Comparison of ENCODE assay signal across 9 cellular contexts in the genomic region with DNA sequence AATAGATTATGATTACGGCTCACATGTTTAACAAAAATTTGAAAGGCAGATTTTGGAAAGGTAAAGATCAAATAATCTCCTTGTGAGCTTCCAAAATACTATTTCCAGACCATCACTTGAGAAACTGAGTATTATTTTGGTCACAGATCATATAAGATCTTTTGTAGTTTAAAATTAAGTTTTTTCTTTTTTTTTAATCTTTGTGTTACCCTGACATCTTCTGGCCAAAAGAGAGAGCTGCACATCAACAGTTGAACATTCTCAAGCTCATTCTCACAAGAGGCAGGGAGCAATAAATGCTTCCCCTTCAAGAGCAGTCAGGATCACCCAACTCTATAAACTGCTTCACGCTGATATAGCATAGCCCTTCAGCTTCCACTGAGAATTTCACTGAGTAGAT. TPM values are rescaled to one million over a fixed set of nuclear protein-coding genes. Genes with fewer than 3 reads are reported as not detected.
DNase-seq lines count a peak whose midpoint lies in the region; ATAC-seq and TF ChIP-seq lines count a peak whose summit lies in the region.
"Had no signal": no experiment of that assay in that cellular context is flagged by ENCODE, and none has a peak within 500 bp of the region (broad histone marks: within the 10 kb centered on the region; RNA-seq: fewer than 3 reads in every experiment).

No MANE protein-coding gene starts in this region.

- intact Hi-C loops in activated CD4-positive, alpha-beta T cell treated with anti-CD3 and anti-CD28 coated beads, Interleukin-2, amount 10 ng/mL, durations not matched to agents 24 days and 14 days (cut with micrococcal nuclease): loop anchor here (10.0 kb wide), 1 partner anchor 1542 kb away; no protein-coding TSS in a partner anchor

- H3K27me3 ChIP-seq in brain microvascular endothelial cell (replicated peaks): no peaks in the 10 kb centered on the region

- no peak overlapping the region for H3K27ac ChIP-seq in brain microvascular endothelial cell

- no peaks in the 10 kb centered on the region for H3K9me3 Mint-ChIP-seq in nephron
- H3K9me3 Mint-ChIP-seq in activated CD4-positive, alpha-beta T cell treated with anti-CD3 and anti-CD28 coated beads, Interleukin-2, amount 10 ng/mL, durations not matched to agents 24 days and 14 days: no peaks in the 10 kb centered on the region

- H3K36me3 ChIP-seq in brain microvascular endothelial cell (replicated peaks): no peaks in the 10 kb centered on the region

- TF ChIP-seq CTCF in brain microvascular endothelial cell (IDR thresholded peaks at IDR 0.05; ENCODE audit: low read depth, low read length, missing control alignments): peak; percentile 63
- TF ChIP-seq CTCF in nephron (IDR thresholded peaks at IDR 0.05; ENCODE audit: unreplicated experiment in 3 of 3): peak; percentile 57 to 74 (median 62)

- no peak overlapping the region for H3K27ac Mint-ChIP-seq in nephron
- H3K27ac Mint-ChIP-seq in activated CD4-positive, alpha-beta T cell treated with anti-CD3 and anti-CD28 coated beads, Interleukin-2, amount 10 ng/mL, durations not matched to agents 24 days and 14 days: no peak overlapping the region

- no peaks in the 10 kb centered on the region for H3K4me1 Mint-ChIP-seq in nephron
- no peaks in the 10 kb centered on the region for H3K4me1 Mint-ChIP-seq in activated CD4-positive, alpha-beta T cell treated with anti-CD3 and anti-CD28 coated beads, Interleukin-2, amount 10 ng/mL, durations not matched to agents 24 days and 14 days

- no peak overlapping the region for H3K4me3 ChIP-seq in brain microvascular endothelial cell (ENCODE audit: low read depth, low read length)

- H3K36me3 Mint-ChIP-seq in nephron (ENCODE audit: low read depth): peaks cover 35% of the 10 kb centered on the region
- peaks cover 4% of the 10 kb centered on the region for H3K36me3 Mint-ChIP-seq in activated CD4-positive, alpha-beta T cell treated with anti-CD3 and anti-CD28 coated beads, Interleukin-2, amount 10 ng/mL, durations not matched to agents 24 days and 14 days (ENCODE audit: low read depth)

- no peak overlapping the region for H3K4me3 Mint-ChIP-seq in nephron
- H3K4me3 Mint-ChIP-seq in activated CD4-positive, alpha-beta T cell treated with anti-CD3 and anti-CD28 coated beads, Interleukin-2, amount 10 ng/mL, durations not matched to agents 24 days and 14 days: no peak overlapping the region

- in situ Hi-C loops in brain microvascular endothelial cell (cut with HindIII; ENCODE audit: low pct_ligation_motif_present, low sequenced_read_pairs): no loop called here

- H3K27me3 Mint-ChIP-seq in nephron (ENCODE audit: low read depth): no peaks in the 10 kb centered on the region
- H3K27me3 Mint-ChIP-seq in activated CD4-positive, alpha-beta T cell treated with anti-CD3 and anti-CD28 coated beads, Interleukin-2, amount 10 ng/mL, durations not matched to agents 24 days and 14 days: no peaks in the 10 kb centered on the region

- DNase-seq in NCI-H1694 (lab: John Stamatoyannopoulos, UW) (peak; percentile 2), NCI-H1694 treated with DMSO at 0.1 percent for 48 hours (lab: John Stamatoyannopoulos, UW) (no peak), HPDE6-E6E7 (ENCODE audit: extremely low spot score) (peak; percentile 16), brain microvascular endothelial cell (peak; percentile 6), C1 segment of cervical spinal cord (lab: John Stamatoyannopoulos, UW) (no peak)
- no peak for DNase-seq in activated CD4-positive, alpha-beta T cell treated with anti-CD3 and anti-CD28 coated beads, Interleukin-2, amount 10 ng/mL, durations not matched to agents 24 days and 14 days

- ATAC-seq in HG03280 (IDR thresholded peaks at IDR 0.05; ENCODE audit: unreplicated experiment): no peak

RNA-seq across cellular contexts. Expression of gene TMEM192, which starts 15.9 kb away (rescaled TPM):
- 10.0 and 11.0 TPM in 2 replicates for total RNA-seq in activated CD4-positive, alpha-beta T cell treated with anti-CD3 and anti-CD28 coated beads, Interleukin-2, amount 10 ng/mL, durations not matched to agents 24 days and 14 days

RNA-seq across cellular contexts. Expression of gene TRIM75, which starts 43.1 kb away (rescaled TPM):
- total RNA-seq in activated CD4-positive, alpha-beta T cell treated with anti-CD3 and anti-CD28 coated beads, Interleukin-2, amount 10 ng/mL, durations not matched to agents 24 days and 14 days: not detected in 2 replicates
- total RNA-seq: Daoy had no signal

Comparison
In these comparisons a context has a peak if more than half of its experiments do, and no peak if none do; other contexts are left out.
1. DNase-seq: peak in NCI-H1694 (single experiment), HPDE6-E6E7 (single experiment) and brain microvascular endothelial cell (single experiment); none in NCI-H1694 treated with DMSO at 0.1 percent for 48 hours (single experiment), C1 segment of cervical spinal cord (0 of 14) and activated CD4-positive, alpha-beta T cell treated with anti-CD3 and anti-CD28 coated beads, Interleukin-2, amount 10 ng/mL, durations not matched to agents 24 days and 14 days (single experiment).